1 cellular context compared by ENCODE assay signal in the genomic region with DNA sequence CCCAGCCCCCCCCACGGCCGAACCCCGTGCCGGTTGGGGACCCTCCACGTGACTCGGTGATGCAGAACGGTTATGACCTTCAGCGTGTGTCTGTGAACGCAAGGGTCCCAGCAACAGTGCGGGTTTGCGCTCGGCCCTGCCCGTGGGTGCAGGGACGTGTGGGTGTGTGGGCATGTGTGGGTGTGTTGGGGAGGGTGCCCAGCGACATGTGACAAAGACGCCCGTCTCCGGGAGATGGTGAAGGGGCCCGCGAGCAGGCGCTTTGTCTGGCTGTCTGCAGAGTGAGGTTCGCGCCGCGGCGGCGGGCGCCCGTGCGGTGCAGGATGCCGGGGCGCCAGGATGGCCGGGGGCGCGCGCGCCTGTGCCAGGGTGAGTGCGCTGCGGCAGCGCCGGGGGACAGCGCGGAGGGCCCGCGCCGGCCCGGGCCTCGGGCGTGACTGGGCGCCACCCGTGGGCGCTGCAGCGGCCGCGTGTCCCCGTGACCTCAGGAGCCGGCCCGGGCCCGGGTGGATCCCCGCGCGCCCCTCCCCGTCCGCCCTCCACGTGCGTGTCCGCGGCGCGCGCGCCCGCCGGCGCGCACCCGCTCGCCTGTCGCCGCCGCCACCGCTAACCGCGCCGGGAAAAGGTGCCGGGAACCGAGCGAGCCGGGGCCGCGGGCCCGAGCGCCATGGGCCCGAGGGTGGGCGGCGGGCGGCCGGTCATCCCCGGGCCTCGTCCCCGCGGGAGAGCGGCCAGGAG.
TF ChIP-seq lines count a peak whose summit lies in the region.

Gene LRFN4, plus strand, starts transcription at position 569 of the 738 bp plus-strand sequence. CDS start 681 bp downstream, outside the sequence.

TF ChIP-seq in HEK293, 187 proteins besides CTCF, POLR2A, EP300 and RAD21 (continued from another document and continues in another):
- no peak for TF ChIP-seq PRDM4 (tag by site-specific recombination; IDR thresholded peaks at IDR 0.05)
- TF ChIP-seq ZNF629 (tag by site-specific recombination; IDR thresholded peaks at IDR 0.05): no peak
- no peak for TF ChIP-seq ZNF18 (tag by site-specific recombination; IDR thresholded peaks at IDR 0.05)
- TF ChIP-seq ZBTB8A (tag by site-specific recombination; IDR thresholded peaks at IDR 0.05): peak; percentile 97
- peak; percentile 60 for TF ChIP-seq ZNF423 (tag by site-specific recombination; IDR thresholded peaks at IDR 0.05)
- peak; percentile 93 for TF ChIP-seq KLF9 (tag by site-specific recombination; IDR thresholded peaks at IDR 0.05; ENCODE audit: low read depth)
- 0 out of 2 replicates have a peak, but pooled peaks have one; percentile 33 for TF ChIP-seq SP7 (tag by site-specific recombination; IDR thresholded peaks at IDR 0.05)
- peak; percentile 96 for TF ChIP-seq EGR2 (tag by site-specific recombination; IDR thresholded peaks at IDR 0.05; ENCODE audit: low read depth)
- peak; percentile 78; the same call in 1 of the 2 replicates for TF ChIP-seq ZBTB7A (tag by site-specific recombination; IDR thresholded peaks at IDR 0.05; ENCODE audit: low read depth)
- no peak for TF ChIP-seq ZNF112 (tag by site-specific recombination; IDR thresholded peaks at IDR 0.05)
- TF ChIP-seq, protein P1, sequence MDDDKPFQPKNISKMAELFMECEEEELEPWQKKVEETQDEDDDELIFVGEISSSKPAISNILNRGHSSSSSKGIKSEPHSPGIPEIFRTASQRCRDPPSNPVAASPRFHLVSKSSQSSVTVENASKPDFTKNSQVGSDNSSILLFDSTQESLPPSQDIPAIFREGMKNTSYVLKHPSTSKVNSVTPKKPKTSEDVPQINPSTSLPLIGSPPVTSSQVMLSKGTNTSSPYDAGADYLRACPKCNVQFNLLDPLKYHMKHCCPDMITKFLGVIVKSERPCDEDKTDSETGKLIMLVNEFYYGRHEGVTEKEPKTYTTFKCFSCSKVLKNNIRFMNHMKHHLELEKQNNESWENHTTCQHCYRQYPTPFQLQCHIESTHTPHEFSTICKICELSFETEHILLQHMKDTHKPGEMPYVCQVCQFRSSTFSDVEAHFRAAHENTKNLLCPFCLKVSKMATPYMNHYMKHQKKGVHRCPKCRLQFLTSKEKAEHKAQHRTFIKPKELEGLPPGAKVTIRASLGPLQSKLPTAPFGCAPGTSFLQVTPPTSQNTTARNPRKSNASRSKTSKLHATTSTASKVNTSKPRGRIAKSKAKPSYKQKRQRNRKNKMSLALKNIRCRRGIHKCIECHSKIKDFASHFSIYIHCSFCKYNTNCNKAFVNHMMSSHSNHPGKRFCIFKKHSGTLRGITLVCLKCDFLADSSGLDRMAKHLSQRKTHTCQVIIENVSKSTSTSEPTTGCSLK (tag by site-specific recombination; IDR thresholded peaks at IDR 0.05): no peak
- TF ChIP-seq ZNF23 (tag by site-specific recombination; IDR thresholded peaks at IDR 0.05; ENCODE audit: borderline replicate concordance): no peak
- TF ChIP-seq, protein P2, sequence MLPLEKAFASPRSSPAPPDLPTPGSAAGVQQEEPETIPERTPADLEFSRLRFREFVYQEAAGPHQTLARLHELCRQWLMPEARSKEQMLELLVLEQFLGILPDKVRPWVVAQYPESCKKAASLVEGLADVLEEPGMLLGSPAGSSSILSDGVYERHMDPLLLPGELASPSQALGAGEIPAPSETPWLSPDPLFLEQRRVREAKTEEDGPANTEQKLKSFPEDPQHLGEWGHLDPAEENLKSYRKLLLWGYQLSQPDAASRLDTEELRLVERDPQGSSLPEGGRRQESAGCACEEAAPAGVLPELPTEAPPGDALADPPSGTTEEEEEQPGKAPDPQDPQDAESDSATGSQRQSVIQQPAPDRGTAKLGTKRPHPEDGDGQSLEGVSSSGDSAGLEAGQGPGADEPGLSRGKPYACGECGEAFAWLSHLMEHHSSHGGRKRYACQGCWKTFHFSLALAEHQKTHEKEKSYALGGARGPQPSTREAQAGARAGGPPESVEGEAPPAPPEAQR (tag by site-specific recombination; IDR thresholded peaks at IDR 0.05): no peak
- no peak for TF ChIP-seq ZBTB44 (tag by site-specific recombination; IDR thresholded peaks at IDR 0.05)
- TF ChIP-seq ZNF621 (tag by site-specific recombination; IDR thresholded peaks at IDR 0.05): no peak
- TF ChIP-seq ZNF510 (tag by site-specific recombination; IDR thresholded peaks at IDR 0.05; ENCODE audit: insufficient replicate concordance): no peak
- TF ChIP-seq ZEB2 (tag by site-specific recombination; IDR thresholded peaks at IDR 0.05): peak; percentile 52; the same call in 1 of the 2 replicates
- TF ChIP-seq GFI1B (tag by site-specific recombination; IDR thresholded peaks at IDR 0.05): no peak
- TF ChIP-seq, protein P3, sequence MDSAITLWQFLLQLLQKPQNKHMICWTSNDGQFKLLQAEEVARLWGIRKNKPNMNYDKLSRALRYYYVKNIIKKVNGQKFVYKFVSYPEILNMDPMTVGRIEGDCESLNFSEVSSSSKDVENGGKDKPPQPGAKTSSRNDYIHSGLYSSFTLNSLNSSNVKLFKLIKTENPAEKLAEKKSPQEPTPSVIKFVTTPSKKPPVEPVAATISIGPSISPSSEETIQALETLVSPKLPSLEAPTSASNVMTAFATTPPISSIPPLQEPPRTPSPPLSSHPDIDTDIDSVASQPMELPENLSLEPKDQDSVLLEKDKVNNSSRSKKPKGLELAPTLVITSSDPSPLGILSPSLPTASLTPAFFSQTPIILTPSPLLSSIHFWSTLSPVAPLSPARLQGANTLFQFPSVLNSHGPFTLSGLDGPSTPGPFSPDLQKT (IDR thresholded peaks at IDR 0.05; ENCODE audit: borderline replicate concordance, low read depth, low read length): no peak
- no peak for TF ChIP-seq ZNF549 (tag by site-specific recombination; IDR thresholded peaks at IDR 0.05)
- TF ChIP-seq ZNF324 (tag by site-specific recombination; IDR thresholded peaks at IDR 0.05): no peak
- no peak for TF ChIP-seq ZNF223 (tag by site-specific recombination; IDR thresholded peaks at IDR 0.05)
- TF ChIP-seq ZNF561 (tag by site-specific recombination; IDR thresholded peaks at IDR 0.05; ENCODE audit: borderline replicate concordance): no peak
- TF ChIP-seq ZBTB48 (tag by site-specific recombination; IDR thresholded peaks at IDR 0.05): no peak
- TF ChIP-seq KLF1 (tag by site-specific recombination; IDR thresholded peaks at IDR 0.05): peak; percentile 93
- TF ChIP-seq, protein P4, sequence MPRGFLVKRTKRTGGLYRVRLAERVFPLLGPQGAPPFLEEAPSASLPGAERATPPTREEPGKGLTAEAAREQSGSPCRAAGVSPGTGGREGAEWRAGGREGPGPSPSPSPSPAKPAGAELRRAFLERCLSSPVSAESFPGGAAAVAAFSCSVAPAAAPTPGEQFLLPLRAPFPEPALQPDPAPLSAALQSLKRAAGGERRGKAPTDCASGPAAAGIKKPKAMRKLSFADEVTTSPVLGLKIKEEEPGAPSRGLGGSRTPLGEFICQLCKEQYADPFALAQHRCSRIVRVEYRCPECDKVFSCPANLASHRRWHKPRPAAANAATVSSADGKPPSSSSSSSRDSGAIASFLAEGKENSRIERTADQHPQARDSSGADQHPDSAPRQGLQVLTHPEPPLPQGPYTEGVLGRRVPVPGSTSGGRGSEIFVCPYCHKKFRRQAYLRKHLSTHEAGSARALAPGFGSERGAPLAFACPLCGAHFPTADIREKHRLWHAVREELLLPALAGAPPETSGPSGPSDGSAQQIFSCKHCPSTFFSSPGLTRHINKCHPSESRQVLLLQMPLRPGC (tag by site-specific recombination; IDR thresholded peaks at IDR 0.05): 0 out of 2 replicates have a peak, but pooled peaks have one; percentile 24
- no peak for TF ChIP-seq ZNF416 (tag by site-specific recombination; IDR thresholded peaks at IDR 0.05)
- no peak for TF ChIP-seq ZNF148 (tag by site-specific recombination; IDR thresholded peaks at IDR 0.05; ENCODE audit: borderline replicate concordance)
- peak; percentile 74 for TF ChIP-seq KLF16 (tag by site-specific recombination; IDR thresholded peaks at IDR 0.05)
- peak; percentile 69 for TF ChIP-seq GLIS1 (tag by site-specific recombination; IDR thresholded peaks at IDR 0.05)
- TF ChIP-seq ZNF366 (tag by site-specific recombination; conservative IDR thresholded peaks at IDR 0.05): no peak
- no peak for TF ChIP-seq ZNF747 (tag by site-specific recombination; IDR thresholded peaks at IDR 0.05)
- no peak for TF ChIP-seq ZNF202 (tag by site-specific recombination; IDR thresholded peaks at IDR 0.05; ENCODE audit: borderline replicate concordance)
- TF ChIP-seq BCL6B (tag by site-specific recombination; IDR thresholded peaks at IDR 0.05): no peak
- TF ChIP-seq, protein P5, sequence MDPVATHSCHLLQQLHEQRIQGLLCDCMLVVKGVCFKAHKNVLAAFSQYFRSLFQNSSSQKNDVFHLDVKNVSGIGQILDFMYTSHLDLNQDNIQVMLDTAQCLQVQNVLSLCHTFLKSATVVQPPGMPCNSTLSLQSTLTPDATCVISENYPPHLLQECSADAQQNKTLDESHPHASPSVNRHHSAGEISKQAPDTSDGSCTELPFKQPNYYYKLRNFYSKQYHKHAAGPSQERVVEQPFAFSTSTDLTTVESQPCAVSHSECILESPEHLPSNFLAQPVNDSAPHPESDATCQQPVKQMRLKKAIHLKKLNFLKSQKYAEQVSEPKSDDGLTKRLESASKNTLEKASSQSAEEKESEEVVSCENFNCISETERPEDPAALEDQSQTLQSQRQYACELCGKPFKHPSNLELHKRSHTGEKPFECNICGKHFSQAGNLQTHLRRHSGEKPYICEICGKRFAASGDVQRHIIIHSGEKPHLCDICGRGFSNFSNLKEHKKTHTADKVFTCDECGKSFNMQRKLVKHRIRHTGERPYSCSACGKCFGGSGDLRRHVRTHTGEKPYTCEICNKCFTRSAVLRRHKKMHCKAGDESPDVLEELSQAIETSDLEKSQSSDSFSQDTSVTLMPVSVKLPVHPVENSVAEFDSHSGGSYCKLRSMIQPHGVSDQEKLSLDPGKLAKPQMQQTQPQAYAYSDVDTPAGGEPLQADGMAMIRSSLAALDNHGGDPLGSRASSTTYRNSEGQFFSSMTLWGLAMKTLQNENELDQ (tag by site-specific recombination; IDR thresholded peaks at IDR 0.05; ENCODE audit: low read depth): no peak
